In the genomic region with DNA sequence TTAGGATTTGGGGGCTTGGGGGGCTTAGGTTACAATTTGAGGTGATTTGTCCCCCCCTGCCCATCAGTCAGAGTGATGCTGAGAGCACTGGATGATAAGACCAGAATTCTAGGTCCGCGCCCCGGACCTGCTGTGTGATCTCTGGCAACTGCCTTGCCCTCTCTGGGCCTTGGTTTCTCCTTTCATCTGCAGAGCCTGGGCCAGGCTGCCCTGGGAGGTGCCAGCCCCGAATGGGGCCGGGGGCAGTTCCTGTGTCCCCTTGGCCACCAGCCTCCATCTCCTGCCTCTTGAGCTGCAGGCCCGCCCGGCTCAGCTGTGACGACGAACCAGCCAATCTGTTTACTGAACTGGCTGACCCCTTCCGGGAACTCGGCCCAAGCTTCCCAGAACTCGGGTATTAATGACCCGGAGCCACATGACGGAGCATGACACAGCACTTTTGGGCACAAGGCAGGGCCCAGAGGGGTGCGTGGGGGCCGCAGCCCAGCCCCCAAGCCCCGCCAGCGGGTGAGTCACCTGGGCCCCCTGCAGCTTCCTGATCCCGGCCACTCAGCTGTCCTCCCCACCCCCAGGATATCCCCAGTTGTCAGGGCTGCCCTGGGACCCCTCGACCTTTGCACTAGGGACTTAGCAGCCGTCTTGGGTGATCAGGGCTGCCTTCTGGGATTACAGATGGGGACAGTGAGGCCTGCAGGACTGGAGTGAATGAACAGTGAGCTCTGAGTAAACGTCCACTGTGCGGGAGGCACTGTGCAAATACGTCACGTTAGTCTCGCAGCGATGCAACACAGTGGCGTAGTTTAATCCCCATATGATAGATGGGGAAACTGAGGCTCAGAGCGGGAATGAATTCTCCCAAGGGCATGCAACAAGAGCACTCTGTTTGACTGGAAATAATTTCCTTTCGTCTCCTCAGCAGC, we compare ENCODE assay signal across 9 cellular contexts.
DNase-seq lines count a peak whose midpoint lies in the region; ATAC-seq and TF ChIP-seq lines count a peak whose summit lies in the region.
"Had no signal": no experiment of that assay in that cellular context is flagged by ENCODE, and none has a peak within 500 bp of the region (broad histone marks: within the 10 kb centered on the region; RNA-seq: fewer than 3 reads in every experiment).

No MANE protein-coding gene starts in this region.

- CTCF ChIA-PET in PC-3 (lab: Charles Lee), result no interaction called here

- H3K27ac Mint-ChIP-seq in neural progenitor cell, result no peak overlapping the region
- H3K27ac Mint-ChIP-seq: nephron had no signal

- H3K4me1 Mint-ChIP-seq in neural progenitor cell, result peaks cover 19% of the 10 kb centered on the region

- peaks cover 8% of the 10 kb centered on the region for H3K27me3 Mint-ChIP-seq in neural progenitor cell (ENCODE audit: insufficient read depth, low read depth)

- H3K79me2 ChIP-seq in PC-3 (ENCODE audit: low read length) (no peaks in the 10 kb centered on the region), neural progenitor cell (ENCODE audit: low read depth) (no peaks in the 10 kb centered on the region)

- H3K27me3 ChIP-seq in PC-3 (ENCODE audit: low read length) (no peaks in the 10 kb centered on the region), right lobe of liver (no peaks in the 10 kb centered on the region), neural progenitor cell (no peaks in the 10 kb centered on the region)

- ATAC-seq in PC-3 (peak; percentile 52), right lobe of liver (peak; percentile 83 to 87 (median 86))

- H2AFZ ChIP-seq in PC-3 (ENCODE audit: low read length) (peak overlapping the region; percentile 57), neural progenitor cell (replicated peaks) (no peak overlapping the region)

- H3F3A ChIP-seq in PC-3 (ENCODE audit: low read length, unreplicated experiment) (no peaks in the 10 kb centered on the region), neural progenitor cell (ENCODE audit: low read depth) (no peaks in the 10 kb centered on the region)

- H3K4me1 ChIP-seq in PC-3 (ENCODE audit: insufficient read depth, low read length), result peaks cover 19% of the 10 kb centered on the region
- H3K4me1 ChIP-seq in right lobe of liver, result peaks cover 0 to 46% (median 19%) of the 10 kb centered on the region in 4 donors
- H3K4me1 ChIP-seq in neural progenitor cell, result no peaks in the 10 kb centered on the region

- POLR2A ChIA-PET in PC-3 (lab: Charles Lee; ENCODE audit: unreplicated experiment), result no interaction called here

- H3K36me3 Mint-ChIP-seq in neural progenitor cell, result no peaks in the 10 kb centered on the region

- H3K9me3 Mint-ChIP-seq in neural progenitor cell, result no peaks in the 10 kb centered on the region
- H3K9me3 Mint-ChIP-seq: nephron had no signal

- DNase-seq in GM04503 (ENCODE audit: low read depth) (peak; percentile 89), PC-3 (peak; percentile 72), right lobe of liver (peak; percentile 98 to 99 (median 98)), neural progenitor cell (ENCODE audit: low spot score) (no peak), NCI-H146 treated with DMSO at 0.1 percent for 48 hours (lab: John Stamatoyannopoulos, UW; ENCODE audit: unreplicated experiment) (no peak)
- DNase-seq in stimulated activated CD8-positive, alpha-beta memory T cell treated with anti-CD3 and anti-CD28 coated beads, Interleukin-7, amount 100 ng/mL, for 48 hours (ENCODE audit: extremely low read depth in 1 of 2, low read depth in 1 of 2), result peak; percentile 25 to 47
- DNase-seq in stimulated activated naive CD4-positive, alpha-beta T cell treated with Interleukin-2 at 50 U/mL for 16 hours (lab: John Stamatoyannopoulos, UW), result no peak

- 20% methylated on average over 13 of the region's 30 CpGs for WGBS in right lobe of liver (ENCODE audit: insufficient coverage, low coverage, low lambda C conversion rate, missing lambda C conversion rate)

- intact Hi-C loops in PC-3 (cut with micrococcal nuclease) (no loop called here), right lobe of liver (cut with DNase I) (no loop called here)

- no peak overlapping the region for H3K4me3 ChIP-seq in PC-3 (ENCODE audit: low read length)
- H3K4me3 ChIP-seq in right lobe of liver, result peak overlapping the region in 2 of 3 donors; percentile 20 to 29
- no peak overlapping the region for H3K4me3 ChIP-seq in neural progenitor cell

- H3K9ac ChIP-seq in PC-3 (ENCODE audit: low read length) (peak overlapping the region; percentile 65), neural progenitor cell (no peak overlapping the region)

- no peaks in the 10 kb centered on the region for H3K9me2 ChIP-seq in PC-3 (replicated peaks; ENCODE audit: low read length)

- H3K4me3 Mint-ChIP-seq in neural progenitor cell, result no peak overlapping the region
- H3K4me3 Mint-ChIP-seq: nephron had no signal

- 0 out of 2 replicates have a peak overlapping the region, but pooled peaks have one; percentile 3 for H3K4me2 ChIP-seq in PC-3 (ENCODE audit: low read length)
- no peak overlapping the region for H3K4me2 ChIP-seq in neural progenitor cell

- H4K20me1 ChIP-seq in PC-3 (ENCODE audit: low read length) (no peaks in the 10 kb centered on the region), neural progenitor cell (ENCODE audit: low read depth) (no peaks in the 10 kb centered on the region)

- H3K27ac ChIP-seq in PC-3 (ENCODE audit: low read length) (peak overlapping the region; percentile 71), cingulate gyrus (ENCODE audit: low read depth, low read length) (peak overlapping the region; percentile 33), right lobe of liver (peak overlapping the region; percentile 88 to 97 (median 92)), neural progenitor cell (no peak overlapping the region)

- H3K36me3 ChIP-seq in PC-3 (ENCODE audit: low read depth, low read length) (no peaks in the 10 kb centered on the region), right lobe of liver (no peaks in the 10 kb centered on the region), neural progenitor cell (no peaks in the 10 kb centered on the region)

- TF ChIP-seq CTCF in PC-3 (conservative IDR thresholded peaks at IDR 0.05; ENCODE audit: low read depth, low read length) (no peak), right lobe of liver (IDR thresholded peaks at IDR 0.05) (no peak), neural progenitor cell (IDR thresholded peaks at IDR 0.05) (no peak)

- BruUV-seq in PC-3 (replicated peaks; lab: Mats Ljungman, UMichigan), result no TSS peak

- peak; percentile 70 for TF ChIP-seq POLR2A in right lobe of liver (IDR thresholded peaks at IDR 0.05)

- H3K9me3 ChIP-seq in PC-3 (ENCODE audit: low read length) (no peaks in the 10 kb centered on the region), right lobe of liver (no peaks in the 10 kb centered on the region), neural progenitor cell (ENCODE audit: low read depth) (no peaks in the 10 kb centered on the region)

Comparison
In these comparisons a context has a peak if more than half of its experiments do, and no peak if none do; other contexts are left out.
1. DNase-seq: peak in GM04503 (single experiment), PC-3 (single experiment), right lobe of liver (3 of 3) and stimulated activated CD8-positive, alpha-beta memory T cell treated with anti-CD3 and anti-CD28 coated beads, Interleukin-7, amount 100 ng/mL, for 48 hours (2 of 2); none in neural progenitor cell (single experiment), NCI-H146 treated with DMSO at 0.1 percent for 48 hours (single experiment) and stimulated activated naive CD4-positive, alpha-beta T cell treated with Interleukin-2 at 50 U/mL for 16 hours (single experiment).
2. H3K4me3 ChIP-seq: peak in right lobe of liver (2 of 3); none in PC-3 (single experiment) and neural progenitor cell (single experiment).